8 cellular contexts compared by ENCODE assay signal in genomic region chr20:25389381-25389857, GRCh38. TPM values are rescaled to one million over a fixed set of nuclear protein-coding genes. Genes with fewer than 3 reads are reported as not detected.
DNase-seq lines count a peak whose midpoint lies in the region; ATAC-seq, FAIRE-seq and TF ChIP-seq lines count a peak whose summit lies in the region.

No MANE protein-coding gene starts in this region.

- peak overlapping the region; percentile 87 for H3K27ac Mint-ChIP-seq in endothelial cell (ENCODE audit: unreplicated experiment)
- peak overlapping the region; percentile 66 to 95 (median 93) for H3K27ac Mint-ChIP-seq in nephron

- peak; percentile 71 for FAIRE-seq in GM18507 (lab: Jason Lieb, UNC)

- H3K36me3 Mint-ChIP-seq in endothelial cell (ENCODE audit: low read depth, unreplicated experiment) (peaks cover 6% of the 10 kb centered on the region), nephron (ENCODE audit: low read depth) (peaks cover 9% of the 10 kb centered on the region)

- ATAC-seq in HG03439 (IDR thresholded peaks at IDR 0.05; ENCODE audit: unreplicated experiment): no peak

- H3K9me3 Mint-ChIP-seq in endothelial cell (ENCODE audit: unreplicated experiment) (no peaks in the 10 kb centered on the region), nephron (no peaks in the 10 kb centered on the region)

- peak; percentile 11 to 42 for DNase-seq in AML-193 (lab: John Stamatoyannopoulos, UW)
- DNase-seq in GM18507 (ENCODE audit: extremely low spot score, insufficient read length, low read depth): no peak
- peak; percentile 60 for DNase-seq in RPMI7951 (ENCODE audit: low read depth)
- DNase-seq in endothelial cell (ENCODE audit: low spot score): no peak
- no peak for DNase-seq in retina
- no peak for DNase-seq in stimulated activated CD4-positive, alpha-beta T cell treated with anti-CD3 and anti-CD28 coated beads, Interleukin-4, amount 100 ng/mL, for 24 hours

- TF ChIP-seq CTCF in endothelial cell (IDR thresholded peaks at IDR 0.05; ENCODE audit: unreplicated experiment) (no peak), nephron (IDR thresholded peaks at IDR 0.05; ENCODE audit: unreplicated experiment in 3 of 3) (no peak)

- H3K4me1 Mint-ChIP-seq in endothelial cell (ENCODE audit: unreplicated experiment): peaks cover 9% of the 10 kb centered on the region
- H3K4me1 Mint-ChIP-seq in nephron: peaks cover 8% of the 10 kb centered on the region

- H3K27me3 Mint-ChIP-seq in endothelial cell (ENCODE audit: unreplicated experiment) (peaks cover 10% of the 10 kb centered on the region), nephron (ENCODE audit: low read depth) (no peaks in the 10 kb centered on the region)

- H3K4me3 Mint-ChIP-seq in endothelial cell (ENCODE audit: unreplicated experiment) (peak overlapping the region; percentile 94), nephron (peak overlapping the region; percentile 88 to 94 (median 92))

RNA-seq across cellular contexts. Expression of gene ABHD12, which starts 1.2 kb away (rescaled TPM):
- total RNA-seq in RPMI7951 (2014; rRNA removed; shearing (Covaris generic)): 65.9 and 78.9 TPM in 2 replicates
- total RNA-seq in endothelial cell (ENCODE audit: unreplicated experiment): 28.0 TPM

RNA-seq across cellular contexts. Expression of gene GINS1, which starts 18.1 kb away (rescaled TPM):
- total RNA-seq in RPMI7951 (2014; rRNA removed; shearing (Covaris generic)): 31.0 and 42.7 TPM in 2 replicates
- 12.3 TPM for total RNA-seq in endothelial cell (ENCODE audit: unreplicated experiment)

Comparison
In these comparisons a context has a peak if more than half of its experiments do, and no peak if none do; other contexts are left out.
1. DNase-seq: peak in AML-193 (2 of 2) and RPMI7951 (single experiment); none in GM18507 (single experiment), endothelial cell (single experiment), retina (single experiment) and stimulated activated CD4-positive, alpha-beta T cell treated with anti-CD3 and anti-CD28 coated beads, Interleukin-4, amount 100 ng/mL, for 24 hours (single experiment).